In the genomic region with DNA sequence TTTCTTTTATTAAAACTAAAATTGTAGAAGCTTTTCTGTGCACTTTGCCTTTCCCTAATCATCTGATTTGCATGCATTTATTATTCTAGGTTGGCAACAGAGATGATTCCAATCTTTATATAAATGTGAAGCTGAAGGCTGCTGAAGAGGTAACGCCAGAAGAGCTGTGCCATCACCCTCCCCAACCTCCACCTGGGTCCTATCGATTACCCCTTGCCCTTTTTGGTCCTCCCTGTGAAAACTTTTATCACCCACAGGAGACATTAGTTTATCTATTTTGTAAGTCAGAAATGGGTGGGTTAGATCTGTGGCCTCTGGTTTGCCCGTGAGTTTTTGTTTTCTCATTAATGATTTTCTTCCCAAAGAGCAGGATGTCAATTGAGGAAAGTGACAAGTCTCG, we compare ENCODE assay signal across 21 cellular contexts. TPM values are rescaled to one million over a fixed set of nuclear protein-coding genes. Genes with fewer than 3 reads are reported as not detected.
DNase-seq lines count a peak whose midpoint lies in the region; ATAC-seq and TF ChIP-seq lines count a peak whose summit lies in the region.
"Had no signal": no experiment of that assay in that cellular context is flagged by ENCODE, and none has a peak within 500 bp of the region (broad histone marks: within the 10 kb centered on the region; RNA-seq: fewer than 3 reads in every experiment).

No MANE protein-coding gene starts in this region.

- peaks cover 37% of the 10 kb centered on the region for H3K4me1 Mint-ChIP-seq in stimulated activated naive CD8-positive, alpha-beta T cell treated with anti-CD3 and anti-CD28 coated beads, Interleukin-15, Interleukin-2, amounts not matched to agents 100 ng/mL and 50 ng/mL, for 24 hours (ENCODE audit: low read depth)
- H3K4me1 Mint-ChIP-seq in glutamatergic neuron (ENCODE audit: low read depth, unreplicated experiment): peaks cover 5% of the 10 kb centered on the region
- H3K4me1 Mint-ChIP-seq: CD14-positive monocyte had no signal

- no peak for ATAC-seq in stimulated activated naive CD8-positive, alpha-beta T cell treated with anti-CD3 and anti-CD28 coated beads, Interleukin-15, Interleukin-2, amounts not matched to agents 100 U/mL and 50 U/mL, for 24 hours
- ATAC-seq in GM19467 (IDR thresholded peaks at IDR 0.05; ENCODE audit: unreplicated experiment): no peak
- ATAC-seq: Right ventricle myocardium inferior had no signal

- no peak overlapping the region for H3K4me3 Mint-ChIP-seq in stimulated activated naive CD8-positive, alpha-beta T cell treated with anti-CD3 and anti-CD28 coated beads, Interleukin-15, Interleukin-2, amounts not matched to agents 100 ng/mL and 50 ng/mL, for 24 hours
- no peak overlapping the region for H3K4me3 Mint-ChIP-seq in glutamatergic neuron (ENCODE audit: unreplicated experiment)
- H3K4me3 Mint-ChIP-seq: CD14-positive monocyte had no signal

- H3K36me3 Mint-ChIP-seq in stimulated activated naive CD8-positive, alpha-beta T cell treated with anti-CD3 and anti-CD28 coated beads, Interleukin-15, Interleukin-2, amounts not matched to agents 100 ng/mL and 50 ng/mL, for 24 hours (ENCODE audit: low read depth): peaks cover 63% of the 10 kb centered on the region
- H3K36me3 Mint-ChIP-seq in glutamatergic neuron (ENCODE audit: unreplicated experiment): no peaks in the 10 kb centered on the region

- no peaks in the 10 kb centered on the region for H3K9me3 Mint-ChIP-seq in stimulated activated naive CD8-positive, alpha-beta T cell treated with anti-CD3 and anti-CD28 coated beads, Interleukin-15, Interleukin-2, amounts not matched to agents 100 ng/mL and 50 ng/mL, for 24 hours
- H3K9me3 Mint-ChIP-seq in glutamatergic neuron (ENCODE audit: unreplicated experiment): peaks cover 1% of the 10 kb centered on the region
- H3K9me3 Mint-ChIP-seq: CD14-positive monocyte had no signal

- peak; percentile 32 for DNase-seq in NCI-H82 (lab: John Stamatoyannopoulos, UW)
- DNase-seq in NCI-H82 treated with DMSO at 0.1 percent for 48 hours (lab: John Stamatoyannopoulos, UW; ENCODE audit: unreplicated experiment): no peak
- DNase-seq in stimulated activated naive CD8-positive, alpha-beta T cell treated with anti-CD3 and anti-CD28 coated beads, Interleukin-15, Interleukin-2, amounts not matched to agents 100 U/mL and 50 U/mL, for 24 hours: no peak
- no peak for DNase-seq in glutamatergic neuron
- no peak for DNase-seq in NK-92 (lab: John Stamatoyannopoulos, UW; ENCODE audit: unreplicated experiment)
- DNase-seq: BE2C; DMS79 treated with DMSO at 0.1 percent for 48 hours; GF-D8; Karpas-422; NCI-H1092; NCI-H1417 treated with DMSO at 0.1 percent for 48 hours; NCI-H187; NCI-H2171 treated with DMSO at 0.1 percent for 48 hours; NCI-H345; NCI-H510A treated with DMSO at 0.1 percent for 48 hours; NK-92 treated with Interleukin-12 subunit alpha and Interleukin-12 subunit beta, amount 100 ng/mL, for 24 hours; SJCRH30 had no signal

- TF ChIP-seq CTCF in glutamatergic neuron (IDR thresholded peaks at IDR 0.05; ENCODE audit: partially characterized antibody, unreplicated experiment): no peak

- H3K27me3 Mint-ChIP-seq in stimulated activated naive CD8-positive, alpha-beta T cell treated with anti-CD3 and anti-CD28 coated beads, Interleukin-15, Interleukin-2, amounts not matched to agents 100 ng/mL and 50 ng/mL, for 24 hours: no peaks in the 10 kb centered on the region
- H3K27me3 Mint-ChIP-seq in glutamatergic neuron (ENCODE audit: unreplicated experiment): no peaks in the 10 kb centered on the region

- peak overlapping the region; percentile 26 for H3K27ac Mint-ChIP-seq in stimulated activated naive CD8-positive, alpha-beta T cell treated with anti-CD3 and anti-CD28 coated beads, Interleukin-15, Interleukin-2, amounts not matched to agents 100 ng/mL and 50 ng/mL, for 24 hours
- peak overlapping the region; percentile 68 for H3K27ac Mint-ChIP-seq in glutamatergic neuron (ENCODE audit: unreplicated experiment)

RNA-seq across cellular contexts. Expression of gene MTHFD1, which starts 22.8 kb away (rescaled TPM):
- total RNA-seq in glutamatergic neuron (ENCODE audit: unreplicated experiment): 33.0 TPM

RNA-seq across cellular contexts. Expression of gene AKAP5, which starts 54.3 kb away (rescaled TPM):
- total RNA-seq in glutamatergic neuron (ENCODE audit: unreplicated experiment): 0.15 TPM
